In the genomic region with DNA sequence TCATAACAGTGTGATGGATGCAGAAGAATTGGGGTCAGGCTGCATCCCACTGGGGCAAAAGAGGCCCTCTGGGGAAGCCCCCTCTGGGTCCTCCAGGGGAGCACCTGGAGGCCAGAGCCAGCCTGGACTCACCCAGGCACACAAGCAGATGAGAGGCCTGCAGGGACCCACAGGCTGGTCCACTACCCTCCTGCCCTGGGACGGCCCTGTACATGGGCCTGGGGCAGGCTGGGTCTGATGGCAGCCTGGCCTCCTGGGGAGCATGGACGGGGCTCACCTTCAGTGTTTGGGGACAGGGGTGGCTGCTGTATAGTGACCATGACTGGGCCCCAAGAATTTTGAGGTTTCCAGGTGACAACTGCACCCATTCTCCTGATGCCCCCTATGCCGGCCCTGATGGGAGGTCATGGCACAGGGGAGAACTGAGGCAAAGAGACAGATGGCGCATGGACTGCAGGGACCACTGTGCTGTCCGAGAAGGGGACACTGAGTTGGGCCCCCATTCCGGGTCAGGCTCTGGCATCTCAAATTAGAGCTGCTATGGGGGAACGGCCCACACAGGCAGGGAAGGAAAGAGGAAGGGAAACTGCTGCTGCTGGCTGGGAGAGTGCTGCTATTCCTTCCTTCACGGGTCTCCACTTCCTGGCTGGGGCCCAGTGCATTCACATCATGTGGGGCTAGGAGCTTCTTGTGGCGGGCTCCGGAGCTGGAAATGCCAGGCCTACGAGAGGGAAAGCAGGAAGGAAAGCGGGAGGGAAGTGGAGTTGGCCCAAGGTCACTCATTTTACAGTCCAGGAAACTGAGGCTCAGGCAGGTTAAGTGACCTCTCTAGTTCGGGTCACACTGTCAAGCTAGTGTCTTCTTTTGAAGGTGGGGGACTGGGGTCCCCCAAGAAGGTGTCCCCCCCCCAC, we compare ENCODE assay signal across 9 cellular contexts. TPM values are rescaled to one million over a fixed set of nuclear protein-coding genes. Genes with fewer than 3 reads are reported as not detected.
DNase-seq lines count a peak whose midpoint lies in the region; ATAC-seq, FAIRE-seq and TF ChIP-seq lines count a peak whose summit lies in the region.
"Had no signal": no experiment of that assay in that cellular context is flagged by ENCODE, and none has a peak within 500 bp of the region (broad histone marks: within the 10 kb centered on the region; RNA-seq: fewer than 3 reads in every experiment).

No MANE protein-coding gene starts in this region.

- POLR2A ChIA-PET in H1 (lab: Charles Lee; ENCODE audit: partially characterized antibody), result interaction anchor here (1.0 kb wide), 1 partner anchor 86 kb away, joined by 4 read pairs; no protein-coding TSS in a partner anchor

- H3K4me2 ChIP-seq in H1 (ENCODE audit: insufficient read depth in 1 of 2, low read depth in 2 of 2, low read length in 2 of 2), result peak overlapping the region; percentile 45 to 66

- DNase-seq in activated CD4-positive, alpha-beta T cell treated with anti-CD3 and anti-CD28 coated beads for 48 hours, result peak; percentile 42
- DNase-seq in activated CD4-positive, alpha-beta T cell treated with anti-CD3 and anti-CD28 coated beads, Interleukin-2, amount 50 U/mL, for 4 hours, result no peak
- DNase-seq in H1 (ENCODE audit: low read depth in 1 of 2, low spot score in 2 of 2) (no peak), mucosa of gallbladder (ENCODE audit: low spot score) (peak; percentile 60), SHP77 treated with DMSO at 0.1 percent for 48 hours (lab: John Stamatoyannopoulos, UW) (no peak)

- no peak overlapping the region for H2BK20ac ChIP-seq in H1 (ENCODE audit: low read length)

- no peaks in the 10 kb centered on the region; a peak in 1 of 7 replicates for H3K27me3 ChIP-seq in H1 (replicated peaks in 1 of 4; ENCODE audit: control insufficient read depth in 3 of 4, extremely low read depth in 1 of 4, insufficient read depth in 3 of 4, low read length in 3 of 4)

- H3K14ac ChIP-seq in H1 (ENCODE audit: insufficient read length), result no peak overlapping the region

- peak overlapping the region; percentile 98 for H3K4ac ChIP-seq in H1 (replicated peaks; ENCODE audit: insufficient read length, low read depth, low read length)

- no peak for FAIRE-seq in H1 (lab: Jason Lieb, UNC)

- H4K8ac ChIP-seq in H1 (ENCODE audit: extremely low read depth, insufficient read depth, low read length), result peak overlapping the region; percentile 96

- H4K5ac ChIP-seq in H1 (ENCODE audit: insufficient read length, low read depth, low read length), result no peak overlapping the region

- peak overlapping the region; percentile 38; the same call in 1 of the 2 replicates for H3K18ac ChIP-seq in H1 (ENCODE audit: extremely low read depth, low read length)

- CTCF ChIA-PET in H1 (lab: Charles Lee; ENCODE audit: partially characterized antibody), result no interaction called here

- no peak for TF ChIP-seq CTCF in H1 (IDR thresholded peaks at IDR 0.05; ENCODE audit: control extremely low read depth in 1 of 3, insufficient read depth in 1 of 3, low read depth in 1 of 3, low read length in 3 of 3)

- peaks cover 0 to 13% (median 7%) of the 10 kb centered on the region in 4 experiments; a peak in 4 of 7 replicates for H3K4me1 ChIP-seq in H1 (replicated peaks in 1 of 4; ENCODE audit: control insufficient read depth in 3 of 4, insufficient read depth in 4 of 4, low read length in 3 of 4)
- H3K4me1 ChIP-seq in urinary bladder (ENCODE audit: insufficient read depth), result no peaks in the 10 kb centered on the region

- H2AK5ac ChIP-seq in H1 (ENCODE audit: low read depth, low read length), result peak overlapping the region; percentile 40; the same call in 1 of the 2 replicates

- peaks cover 12% of the 10 kb centered on the region for H3K23me2 ChIP-seq in H1 (ENCODE audit: low read depth, low read length)

- H3K56ac ChIP-seq in H1 (replicated peaks; ENCODE audit: insufficient read length, low read depth, low read length), result no peak overlapping the region

- peak; percentile 26; the same call in 1 of the 2 replicates for TF ChIP-seq POLR2A in Raji (IDR thresholded peaks at IDR 0.05; ENCODE audit: insufficient read depth, low read depth, low read length)
- TF ChIP-seq POLR2A in H1 (IDR thresholded peaks at IDR 0.05; ENCODE audit: control extremely low read depth in 1 of 2, low read depth in 2 of 2, low read length in 2 of 2), result no peak

- H2BK15ac ChIP-seq in H1 (ENCODE audit: low read length), result no peak overlapping the region

- H2BK5ac ChIP-seq in H1 (ENCODE audit: low read depth, low read length), result peak overlapping the region; percentile 88

- H2AFZ ChIP-seq in H1 (ENCODE audit: low read length), result no peak overlapping the region

- no peak for TF ChIP-seq RAD21 in H1 (IDR thresholded peaks at IDR 0.05 in 1 of 2, conservative IDR thresholded peaks at IDR 0.05 in 1 of 2; ENCODE audit: low read depth in 2 of 2, low read length in 2 of 2)

- H3K9ac ChIP-seq in H1 (replicated peaks in 1 of 4; ENCODE audit: extremely low read depth in 1 of 4, low read depth in 3 of 4, low read length in 3 of 4), result peak overlapping the region in 1 of 4 experiments; percentile 69; a peak in 3 of 7 replicates

- H3K79me2 ChIP-seq in H1 (ENCODE audit: control insufficient read depth in 1 of 2, insufficient read depth in 2 of 2, low read length in 2 of 2), result 0 out of 4 replicates have a peak, but pooled peaks cover 0 to 3% of the 10 kb centered on the region in 2 experiments

- 0 out of 2 replicates have a peak overlapping the region, but pooled peaks have one; percentile 50 for H2BK12ac ChIP-seq in H1 (ENCODE audit: low read depth, low read length)

- H3K36me3 ChIP-seq in H1 (ENCODE audit: control insufficient read depth in 2 of 4, insufficient read depth in 4 of 4, low read length in 3 of 4) (no peaks in the 10 kb centered on the region), urinary bladder (ENCODE audit: insufficient read depth) (no peaks in the 10 kb centered on the region)

- ATAC-seq in HG03469 (IDR thresholded peaks at IDR 0.05; ENCODE audit: unreplicated experiment), result no peak

- peak overlapping the region; percentile 93 for H4K91ac ChIP-seq in H1 (replicated peaks; ENCODE audit: insufficient read length, low read length)

- H3K23ac ChIP-seq in H1 (ENCODE audit: insufficient read length), result no peak overlapping the region

- 80% methylated on average over 12 of the region's 13 CpGs; no CpG with 5 or more reads in 1 of the 2 experiments for WGBS in H1 (ENCODE audit: extremely low coverage in 1 of 2, insufficient coverage in 1 of 2, insufficient read length in 1 of 2, insufficient replicate concordance in 2 of 2, low coverage in 1 of 2, low lambda C conversion rate in 2 of 2, missing lambda C conversion rate in 1 of 2), 2 experiments
- WGBS in urinary bladder, result 55% methylated on average over 13 of the region's 13 CpGs

- no peaks in the 10 kb centered on the region for H3K79me1 ChIP-seq in H1 (ENCODE audit: low read depth, low read length)

- H2BK120ac ChIP-seq in H1 (replicated peaks; ENCODE audit: low read depth, low read length), result no peak overlapping the region

- H3K27ac ChIP-seq in H1 (ENCODE audit: low read depth, low read length) (peak overlapping the region; percentile 73; the same call in 1 of the 2 replicates), urinary bladder (ENCODE audit: low read depth) (peak overlapping the region; percentile 88)

- H4K20me1 ChIP-seq in H1 (replicated peaks in 1 of 2; ENCODE audit: control insufficient read depth in 1 of 2, insufficient read depth in 2 of 2, low read length in 2 of 2), result peaks cover 0 to 4% of the 10 kb centered on the region in 2 experiments

- peak overlapping the region; percentile 28 to 59 (median 34); a peak in 7 of 8 replicates for H3K4me3 ChIP-seq in H1 (ENCODE audit: extremely low read depth in 1 of 4, insufficient read depth in 2 of 4, low read depth in 3 of 4, low read length in 4 of 4)
- H3K4me3 ChIP-seq in urinary bladder (ENCODE audit: low read depth, low read length), result peak overlapping the region; percentile 34

- no peaks in the 10 kb centered on the region for H3K9me3 ChIP-seq in H1 (ENCODE audit: insufficient read depth in 2 of 2, low read depth in 1 of 2, low read length in 1 of 2)

- TF ChIP-seq EP300 in H1 (IDR thresholded peaks at IDR 0.05; ENCODE audit: borderline replicate concordance in 1 of 2, low read depth in 2 of 2, low read length in 2 of 2), result no peak

TF ChIP-seq in H1, 55 proteins besides CTCF, POLR2A, EP300 and RAD21 (continues in another document):
- TF ChIP-seq GABPA (IDR thresholded peaks at IDR 0.05; ENCODE audit: borderline replicate concordance, insufficient read depth, low read length), result no peak

RNA-seq across cellular contexts. Expression of gene CARD19, which starts 1.5 kb away (rescaled TPM):
- 21.2 and 27.7 TPM in 2 replicates for total RNA-seq in H1 (2021; fragmentation: NEBNext Ultra II Directional; extraction: Animal tissue kit (Norgen Biotek cat#: 25700))
- polyA plus RNA-seq in H1 (2011; rRNA removed) (112 and 144 TPM in 2 replicates), urinary bladder (77.0 TPM)
- 66.2 TPM for polyA plus RNA-seq in H1 (2011; cell fraction: cytosol; rRNA removed)
- polyA plus RNA-seq in H1 (2011; cell fraction: nucleus; rRNA removed), result 57.8 TPM
- polyA plus RNA-seq in H1 (2012, experiment 1 of 2), result 13.4 to 28.1 TPM (median 26.0 TPM) in 4 replicates
- polyA plus RNA-seq in H1 (2012, experiment 2 of 2), result 36.2 TPM
- 30.6 TPM for polyA plus RNA-seq in H1 (2013, experiment 1 of 2)
- 30.0 TPM for polyA plus RNA-seq in H1 (2013, experiment 2 of 2)
- polyA minus RNA-seq in H1 (2011; rRNA and poly(A)+ RNA removed), result 11.7 and 13.5 TPM in 2 replicates
- 12.4 TPM for polyA minus RNA-seq in H1 (2011; cell fraction: cytosol; rRNA and poly(A)+ RNA removed)
- polyA minus RNA-seq in H1 (2011; cell fraction: nucleus; rRNA and poly(A)+ RNA removed), result 10.4 TPM
- total RNA-seq in mucosa of gallbladder (45.2 TPM), urinary bladder (14.8 TPM)

RNA-seq across cellular contexts. Expression of gene SUSD3, which starts 36.0 kb away (rescaled TPM):
- 5.5 and 6.2 TPM in 2 replicates for total RNA-seq in H1 (2021; fragmentation: NEBNext Ultra II Directional; extraction: Animal tissue kit (Norgen Biotek cat#: 25700))
- polyA plus RNA-seq in H1 (2011; rRNA removed), result 35.4 and 36.0 TPM in 2 replicates
- polyA plus RNA-seq in H1 (2011; cell fraction: cytosol; rRNA removed), result 22.6 TPM
- 16.8 TPM for polyA plus RNA-seq in H1 (2011; cell fraction: nucleus; rRNA removed)
- polyA plus RNA-seq in H1 (2012, experiment 1 of 2), result 6.3 to 11.3 TPM (median 8.3 TPM) in 4 replicates
- 10.7 TPM for polyA plus RNA-seq in H1 (2012, experiment 2 of 2)
- polyA plus RNA-seq in H1 (2013, experiment 1 of 2), result 8.2 TPM
- 9.4 TPM for polyA plus RNA-seq in H1 (2013, experiment 2 of 2)
- polyA minus RNA-seq in H1 (2011; rRNA and poly(A)+ RNA removed), result 5.2 and 7.2 TPM in 2 replicates
- 8.8 TPM for polyA minus RNA-seq in H1 (2011; cell fraction: cytosol; rRNA and poly(A)+ RNA removed)
- polyA minus RNA-seq in H1 (2011; cell fraction: nucleus; rRNA and poly(A)+ RNA removed), result 7.3 TPM
- 5.0 TPM for total RNA-seq in mucosa of gallbladder
- 1.5 TPM for total RNA-seq in urinary bladder
- 1.9 TPM for polyA plus RNA-seq in urinary bladder
- total RNA-seq: dermis microvascular lymphatic vessel endothelial cell had no signal

RNA-seq across cellular contexts. Expression of gene NINJ1, which starts 39.5 kb away (rescaled TPM):
- 28.2 TPM in 2 replicates for total RNA-seq in H1 (2021; fragmentation: NEBNext Ultra II Directional; extraction: Animal tissue kit (Norgen Biotek cat#: 25700))
- polyA plus RNA-seq in H1 (2011; rRNA removed) (65.6 and 88.0 TPM in 2 replicates), urinary bladder (48.2 TPM)
- polyA plus RNA-seq in H1 (2011; cell fraction: cytosol; rRNA removed), result 45.5 TPM
- 45.0 TPM for polyA plus RNA-seq in H1 (2011; cell fraction: nucleus; rRNA removed)
- polyA plus RNA-seq in H1 (2012, experiment 1 of 2), result 32.2 to 46.6 TPM (median 40.1 TPM) in 4 replicates
- 36.1 TPM for polyA plus RNA-seq in H1 (2012, experiment 2 of 2)
- 32.5 TPM for polyA plus RNA-seq in H1 (2013, experiment 1 of 2)
- 34.8 TPM for polyA plus RNA-seq in H1 (2013, experiment 2 of 2)
- 13.6 and 14.1 TPM in 2 replicates for polyA minus RNA-seq in H1 (2011; rRNA and poly(A)+ RNA removed)
- 17.8 TPM for polyA minus RNA-seq in H1 (2011; cell fraction: cytosol; rRNA and poly(A)+ RNA removed)
- 19.2 TPM for polyA minus RNA-seq in H1 (2011; cell fraction: nucleus; rRNA and poly(A)+ RNA removed)
- total RNA-seq in mucosa of gallbladder (75.6 TPM), urinary bladder (13.2 TPM)

Comparison
In these comparisons a context has a peak if more than half of its experiments do, and no peak if none do; other contexts are left out.
1. DNase-seq: peak in activated CD4-positive, alpha-beta T cell treated with anti-CD3 and anti-CD28 coated beads for 48 hours (single experiment) and mucosa of gallbladder (single experiment); none in activated CD4-positive, alpha-beta T cell treated with anti-CD3 and anti-CD28 coated beads, Interleukin-2, amount 50 U/mL, for 4 hours (0 of 2), H1 (0 of 2) and SHP77 treated with DMSO at 0.1 percent for 48 hours (single experiment).